In the genomic region with DNA sequence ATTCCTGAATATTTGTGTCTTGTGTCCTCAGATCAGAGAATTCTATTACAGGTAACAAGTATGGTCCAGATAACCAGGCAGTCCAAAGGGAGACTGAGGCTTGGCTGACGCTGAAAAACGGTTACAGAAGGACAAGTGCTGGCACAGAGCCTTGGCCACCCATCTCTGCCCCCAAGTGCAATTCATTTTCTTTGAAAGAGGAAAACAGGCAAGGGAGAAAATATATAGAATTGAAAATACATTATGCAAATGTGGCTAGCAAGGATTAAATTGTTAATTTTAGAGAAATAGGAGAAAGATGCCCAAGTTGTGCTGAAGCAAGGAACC, we compare ENCODE assay signal across 1 cellular context.
TF ChIP-seq lines count a peak whose summit lies in the region.

No MANE protein-coding gene starts in this region.

TF ChIP-seq in H1, 55 proteins besides CTCF, POLR2A, EP300 and RAD21:
- TF ChIP-seq BACH1 (IDR thresholded peaks at IDR 0.05; ENCODE audit: low read length) (no peak), TAF7 (optimal IDR thresholded peaks at IDR 0.05; ENCODE audit: borderline replicate concordance, low read depth, low read length) (no peak), PHF8 (conservative IDR thresholded peaks at IDR 0.05; ENCODE audit: low read depth, low read length) (no peak), SRF (IDR thresholded peaks at IDR 0.05; ENCODE audit: low read depth, low read length) (no peak), EGR1 (IDR thresholded peaks at IDR 0.05; ENCODE audit: borderline replicate concordance, low read depth, low read length) (no peak), CEBPB (IDR thresholded peaks at IDR 0.05; ENCODE audit: low read depth, low read length) (no peak), POLR2AphosphoS5 (IDR thresholded peaks at IDR 0.05; ENCODE audit: low read depth, low read length) (no peak), ZNF274 (IDR thresholded peaks at IDR 0.05; ENCODE audit: borderline replicate concordance, extremely low read depth, low read length) (no peak), HDAC6 (IDR thresholded peaks at IDR 0.05; ENCODE audit: low read depth, low read length) (no peak), BRCA1 (IDR thresholded peaks at IDR 0.05; ENCODE audit: low read depth, low read length) (no peak), SP1 (IDR thresholded peaks at IDR 0.05; ENCODE audit: low read depth, low read length) (no peak), RXRA (IDR thresholded peaks at IDR 0.05; ENCODE audit: insufficient read depth, low read depth, low read length) (no peak), SAP30 (IDR thresholded peaks at IDR 0.05; ENCODE audit: insufficient read depth, insufficient replicate concordance, low read length) (no peak), POU5F1 (IDR thresholded peaks at IDR 0.05; ENCODE audit: low read depth, low read length) (no peak)
- TF ChIP-seq, protein P1, sequence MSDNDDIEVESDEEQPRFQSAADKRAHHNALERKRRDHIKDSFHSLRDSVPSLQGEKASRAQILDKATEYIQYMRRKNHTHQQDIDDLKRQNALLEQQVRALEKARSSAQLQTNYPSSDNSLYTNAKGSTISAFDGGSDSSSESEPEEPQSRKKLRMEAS (IDR thresholded peaks at IDR 0.05): no peak
- TF ChIP-seq, protein P2, sequence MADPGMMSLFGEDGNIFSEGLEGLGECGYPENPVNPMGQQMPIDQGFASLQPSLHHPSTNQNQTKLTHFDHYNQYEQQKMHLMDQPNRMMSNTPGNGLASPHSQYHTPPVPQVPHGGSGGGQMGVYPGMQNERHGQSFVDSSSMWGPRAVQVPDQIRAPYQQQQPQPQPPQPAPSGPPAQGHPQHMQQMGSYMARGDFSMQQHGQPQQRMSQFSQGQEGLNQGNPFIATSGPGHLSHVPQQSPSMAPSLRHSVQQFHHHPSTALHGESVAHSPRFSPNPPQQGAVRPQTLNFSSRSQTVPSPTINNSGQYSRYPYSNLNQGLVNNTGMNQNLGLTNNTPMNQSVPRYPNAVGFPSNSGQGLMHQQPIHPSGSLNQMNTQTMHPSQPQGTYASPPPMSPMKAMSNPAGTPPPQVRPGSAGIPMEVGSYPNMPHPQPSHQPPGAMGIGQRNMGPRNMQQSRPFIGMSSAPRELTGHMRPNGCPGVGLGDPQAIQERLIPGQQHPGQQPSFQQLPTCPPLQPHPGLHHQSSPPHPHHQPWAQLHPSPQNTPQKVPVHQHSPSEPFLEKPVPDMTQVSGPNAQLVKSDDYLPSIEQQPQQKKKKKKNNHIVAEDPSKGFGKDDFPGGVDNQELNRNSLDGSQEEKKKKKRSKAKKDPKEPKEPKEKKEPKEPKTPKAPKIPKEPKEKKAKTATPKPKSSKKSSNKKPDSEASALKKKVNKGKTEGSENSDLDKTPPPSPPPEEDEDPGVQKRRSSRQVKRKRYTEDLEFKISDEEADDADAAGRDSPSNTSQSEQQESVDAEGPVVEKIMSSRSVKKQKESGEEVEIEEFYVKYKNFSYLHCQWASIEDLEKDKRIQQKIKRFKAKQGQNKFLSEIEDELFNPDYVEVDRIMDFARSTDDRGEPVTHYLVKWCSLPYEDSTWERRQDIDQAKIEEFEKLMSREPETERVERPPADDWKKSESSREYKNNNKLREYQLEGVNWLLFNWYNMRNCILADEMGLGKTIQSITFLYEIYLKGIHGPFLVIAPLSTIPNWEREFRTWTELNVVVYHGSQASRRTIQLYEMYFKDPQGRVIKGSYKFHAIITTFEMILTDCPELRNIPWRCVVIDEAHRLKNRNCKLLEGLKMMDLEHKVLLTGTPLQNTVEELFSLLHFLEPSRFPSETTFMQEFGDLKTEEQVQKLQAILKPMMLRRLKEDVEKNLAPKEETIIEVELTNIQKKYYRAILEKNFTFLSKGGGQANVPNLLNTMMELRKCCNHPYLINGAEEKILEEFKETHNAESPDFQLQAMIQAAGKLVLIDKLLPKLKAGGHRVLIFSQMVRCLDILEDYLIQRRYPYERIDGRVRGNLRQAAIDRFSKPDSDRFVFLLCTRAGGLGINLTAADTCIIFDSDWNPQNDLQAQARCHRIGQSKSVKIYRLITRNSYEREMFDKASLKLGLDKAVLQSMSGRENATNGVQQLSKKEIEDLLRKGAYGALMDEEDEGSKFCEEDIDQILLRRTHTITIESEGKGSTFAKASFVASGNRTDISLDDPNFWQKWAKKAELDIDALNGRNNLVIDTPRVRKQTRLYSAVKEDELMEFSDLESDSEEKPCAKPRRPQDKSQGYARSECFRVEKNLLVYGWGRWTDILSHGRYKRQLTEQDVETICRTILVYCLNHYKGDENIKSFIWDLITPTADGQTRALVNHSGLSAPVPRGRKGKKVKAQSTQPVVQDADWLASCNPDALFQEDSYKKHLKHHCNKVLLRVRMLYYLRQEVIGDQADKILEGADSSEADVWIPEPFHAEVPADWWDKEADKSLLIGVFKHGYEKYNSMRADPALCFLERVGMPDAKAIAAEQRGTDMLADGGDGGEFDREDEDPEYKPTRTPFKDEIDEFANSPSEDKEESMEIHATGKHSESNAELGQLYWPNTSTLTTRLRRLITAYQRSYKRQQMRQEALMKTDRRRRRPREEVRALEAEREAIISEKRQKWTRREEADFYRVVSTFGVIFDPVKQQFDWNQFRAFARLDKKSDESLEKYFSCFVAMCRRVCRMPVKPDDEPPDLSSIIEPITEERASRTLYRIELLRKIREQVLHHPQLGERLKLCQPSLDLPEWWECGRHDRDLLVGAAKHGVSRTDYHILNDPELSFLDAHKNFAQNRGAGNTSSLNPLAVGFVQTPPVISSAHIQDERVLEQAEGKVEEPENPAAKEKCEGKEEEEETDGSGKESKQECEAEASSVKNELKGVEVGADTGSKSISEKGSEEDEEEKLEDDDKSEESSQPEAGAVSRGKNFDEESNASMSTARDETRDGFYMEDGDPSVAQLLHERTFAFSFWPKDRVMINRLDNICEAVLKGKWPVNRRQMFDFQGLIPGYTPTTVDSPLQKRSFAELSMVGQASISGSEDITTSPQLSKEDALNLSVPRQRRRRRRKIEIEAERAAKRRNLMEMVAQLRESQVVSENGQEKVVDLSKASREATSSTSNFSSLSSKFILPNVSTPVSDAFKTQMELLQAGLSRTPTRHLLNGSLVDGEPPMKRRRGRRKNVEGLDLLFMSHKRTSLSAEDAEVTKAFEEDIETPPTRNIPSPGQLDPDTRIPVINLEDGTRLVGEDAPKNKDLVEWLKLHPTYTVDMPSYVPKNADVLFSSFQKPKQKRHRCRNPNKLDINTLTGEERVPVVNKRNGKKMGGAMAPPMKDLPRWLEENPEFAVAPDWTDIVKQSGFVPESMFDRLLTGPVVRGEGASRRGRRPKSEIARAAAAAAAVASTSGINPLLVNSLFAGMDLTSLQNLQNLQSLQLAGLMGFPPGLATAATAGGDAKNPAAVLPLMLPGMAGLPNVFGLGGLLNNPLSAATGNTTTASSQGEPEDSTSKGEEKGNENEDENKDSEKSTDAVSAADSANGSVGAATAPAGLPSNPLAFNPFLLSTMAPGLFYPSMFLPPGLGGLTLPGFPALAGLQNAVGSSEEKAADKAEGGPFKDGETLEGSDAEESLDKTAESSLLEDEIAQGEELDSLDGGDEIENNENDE (IDR thresholded peaks at IDR 0.05; ENCODE audit: insufficient replicate concordance, low read length): no peak
- TF ChIP-seq, protein P3, sequence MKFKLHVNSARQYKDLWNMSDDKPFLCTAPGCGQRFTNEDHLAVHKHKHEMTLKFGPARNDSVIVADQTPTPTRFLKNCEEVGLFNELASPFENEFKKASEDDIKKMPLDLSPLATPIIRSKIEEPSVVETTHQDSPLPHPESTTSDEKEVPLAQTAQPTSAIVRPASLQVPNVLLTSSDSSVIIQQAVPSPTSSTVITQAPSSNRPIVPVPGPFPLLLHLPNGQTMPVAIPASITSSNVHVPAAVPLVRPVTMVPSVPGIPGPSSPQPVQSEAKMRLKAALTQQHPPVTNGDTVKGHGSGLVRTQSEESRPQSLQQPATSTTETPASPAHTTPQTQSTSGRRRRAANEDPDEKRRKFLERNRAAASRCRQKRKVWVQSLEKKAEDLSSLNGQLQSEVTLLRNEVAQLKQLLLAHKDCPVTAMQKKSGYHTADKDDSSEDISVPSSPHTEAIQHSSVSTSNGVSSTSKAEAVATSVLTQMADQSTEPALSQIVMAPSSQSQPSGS (IDR thresholded peaks at IDR 0.05; ENCODE audit: low read length): no peak
